In genomic region chr1:180265201-180265600, GRCh38 we compare ENCODE assay signal across 18 cellular contexts. TPM values are rescaled to one million over a fixed set of nuclear protein-coding genes. Genes with fewer than 3 reads are reported as not detected.
A peak's percentile ranks its signal among the peaks of the same experiment; 100 is the strongest.
DNase-seq lines count a peak whose midpoint lies in the region; ATAC-seq and TF ChIP-seq lines count a peak whose summit lies in the region.
"Had no signal": no experiment of that assay in that cellular context is flagged by ENCODE, and none has a peak within 500 bp of the region (broad histone marks: within the 10 kb centered on the region; RNA-seq: fewer than 3 reads in every experiment).

No MANE protein-coding gene starts in this region.

- H3K27me3 Mint-ChIP-seq in WTC11 (ENCODE audit: low read depth) (no peaks in the 10 kb centered on the region; the same call in 1 of the 2 replicates), endothelial cell (ENCODE audit: unreplicated experiment) (peaks cover 3% of the 10 kb centered on the region), type B pancreatic cell (peaks cover 14% of the 10 kb centered on the region)

- no peaks in the 10 kb centered on the region for H3K9me3 ChIP-seq in MG63
- H3K9me3 ChIP-seq: HAP-1 had no signal

- H3K4me3 Mint-ChIP-seq in WTC11 = no peak overlapping the region
- H3K4me3 Mint-ChIP-seq in endothelial cell (ENCODE audit: unreplicated experiment) = peak overlapping the region; percentile 56
- H3K4me3 Mint-ChIP-seq in type B pancreatic cell = no peak overlapping the region
- H3K4me3 Mint-ChIP-seq: CD8-positive, alpha-beta T cell had no signal

- no peaks in the 10 kb centered on the region for H3K9me3 Mint-ChIP-seq in WTC11
- H3K9me3 Mint-ChIP-seq in endothelial cell (ENCODE audit: unreplicated experiment) = no peaks in the 10 kb centered on the region
- H3K9me3 Mint-ChIP-seq in type B pancreatic cell = no peaks in the 10 kb centered on the region
- H3K9me3 Mint-ChIP-seq: CD8-positive, alpha-beta T cell had no signal

- no peak overlapping the region for H3K4me3 ChIP-seq in MG63
- H3K4me3 ChIP-seq: GM23248, HAP-1 had no signal

- POLR2A ChIA-PET in WTC11 (lab: Charles Lee) = no interaction called here

- H3K4me1 Mint-ChIP-seq in WTC11 = peaks cover 44% of the 10 kb centered on the region
- peaks cover 6% of the 10 kb centered on the region for H3K4me1 Mint-ChIP-seq in endothelial cell (ENCODE audit: unreplicated experiment)
- H3K4me1 Mint-ChIP-seq in type B pancreatic cell (ENCODE audit: unreplicated experiment) = peaks cover 26% of the 10 kb centered on the region

- peak; percentile 33 for DNase-seq in activated CD8-positive, alpha-beta memory T cell treated with anti-CD3 and anti-CD28 coated beads for 24 hours
- no peak for DNase-seq in activated CD8-positive, alpha-beta memory T cell treated with anti-CD3 and anti-CD28 coated beads, Interleukin-2, amount 50 U/mL, for 4 hours
- DNase-seq in WTC11 (ENCODE audit: low spot score) = no peak
- no peak for DNase-seq in endothelial cell (ENCODE audit: low spot score)
- no peak for DNase-seq in type B pancreatic cell (ENCODE audit: extremely low spot score, unreplicated experiment)
- no peak for DNase-seq in ureter (ENCODE audit: low spot score)
- DNase-seq in HuH-7 (ENCODE audit: low spot score) = no peak
- DNase-seq in MG63 = no peak
- DNase-seq: COR-L47, DND-41, GF-D8, GM23248, IMR-90, KBM-7 had no signal

- CTCF ChIA-PET in WTC11 (lab: Charles Lee) = interaction anchor here (1.5 kb wide), 1 partner anchor 12 kb away, joined by 6 read pairs; no protein-coding TSS in a partner anchor

- no peak for ATAC-seq in WTC11
- ATAC-seq: CD8-positive, alpha-beta T cell had no signal

- H3K36me3 ChIP-seq in MG63 = no peaks in the 10 kb centered on the region

- H3K27ac Mint-ChIP-seq in WTC11 = 0 out of 2 replicates have a peak overlapping the region, but pooled peaks have one; percentile 6
- H3K27ac Mint-ChIP-seq in endothelial cell (ENCODE audit: unreplicated experiment) = no peak overlapping the region
- peak overlapping the region; percentile 16 for H3K27ac Mint-ChIP-seq in type B pancreatic cell
- H3K27ac Mint-ChIP-seq: CD14-positive monocyte; CD8-positive, alpha-beta T cell had no signal

- no peak for TF ChIP-seq CTCF in WTC11 (IDR thresholded peaks at IDR 0.05)
- no peak for TF ChIP-seq CTCF in endothelial cell (IDR thresholded peaks at IDR 0.05; ENCODE audit: unreplicated experiment)
- no peak for TF ChIP-seq CTCF in type B pancreatic cell (conservative IDR thresholded peaks at IDR 0.05)

- no peaks in the 10 kb centered on the region for H3K27me3 ChIP-seq in MG63

- H3K36me3 Mint-ChIP-seq in WTC11 = no peaks in the 10 kb centered on the region
- H3K36me3 Mint-ChIP-seq in endothelial cell (ENCODE audit: low read depth, unreplicated experiment) = no peaks in the 10 kb centered on the region
- H3K36me3 Mint-ChIP-seq in type B pancreatic cell = no peaks in the 10 kb centered on the region
- H3K36me3 Mint-ChIP-seq: CD8-positive, alpha-beta T cell had no signal

TF ChIP-seq in WTC11, 78 proteins besides CTCF, POLR2A, EP300 and RAD21:
- TF ChIP-seq ZNF423 (CRISPR knock-in tag; IDR thresholded peaks at IDR 0.05) (no peak), E2F4 (CRISPR knock-in tag; IDR thresholded peaks at IDR 0.05; ENCODE audit: borderline replicate concordance, low read depth) (no peak), NFE2L1 (CRISPR knock-in tag; IDR thresholded peaks at IDR 0.05) (no peak), CBFB (CRISPR knock-in tag; IDR thresholded peaks at IDR 0.05; ENCODE audit: low read depth) (no peak), NR2C2 (CRISPR knock-in tag; IDR thresholded peaks at IDR 0.05) (no peak), JAZF1 (CRISPR knock-in tag; IDR thresholded peaks at IDR 0.05) (no peak), HMGXB4 (CRISPR knock-in tag; IDR thresholded peaks at IDR 0.05) (no peak), CREM (CRISPR knock-in tag; IDR thresholded peaks at IDR 0.05) (no peak), ATF6 (CRISPR knock-in tag; IDR thresholded peaks at IDR 0.05) (no peak), ZMAT4 (CRISPR knock-in tag; IDR thresholded peaks at IDR 0.05) (no peak), USF1 (CRISPR knock-in tag; IDR thresholded peaks at IDR 0.05) (no peak), GABPB1 (CRISPR knock-in tag; IDR thresholded peaks at IDR 0.05) (no peak)

RNA-seq across cellular contexts. Expression of gene LHX4, which starts 35.1 kb away (rescaled TPM):
- total RNA-seq in WTC11 (2021) (7.7 to 19.2 TPM (median 9.2 TPM) in 3 replicates), endothelial cell (ENCODE audit: unreplicated experiment) (1.5 TPM), type B pancreatic cell (ENCODE audit: low replicate concordance) (0.22 and 0.38 TPM in 2 replicates), ureter (not detected)
- total RNA-seq in MG63 (2014; rRNA removed; shearing (Covaris generic); ENCODE audit: low replicate concordance) = 0.13 TPM in 1 of 2 replicates, not detected in the other
- total RNA-seq: A673, GM23248 had no signal
